In the genomic region with DNA sequence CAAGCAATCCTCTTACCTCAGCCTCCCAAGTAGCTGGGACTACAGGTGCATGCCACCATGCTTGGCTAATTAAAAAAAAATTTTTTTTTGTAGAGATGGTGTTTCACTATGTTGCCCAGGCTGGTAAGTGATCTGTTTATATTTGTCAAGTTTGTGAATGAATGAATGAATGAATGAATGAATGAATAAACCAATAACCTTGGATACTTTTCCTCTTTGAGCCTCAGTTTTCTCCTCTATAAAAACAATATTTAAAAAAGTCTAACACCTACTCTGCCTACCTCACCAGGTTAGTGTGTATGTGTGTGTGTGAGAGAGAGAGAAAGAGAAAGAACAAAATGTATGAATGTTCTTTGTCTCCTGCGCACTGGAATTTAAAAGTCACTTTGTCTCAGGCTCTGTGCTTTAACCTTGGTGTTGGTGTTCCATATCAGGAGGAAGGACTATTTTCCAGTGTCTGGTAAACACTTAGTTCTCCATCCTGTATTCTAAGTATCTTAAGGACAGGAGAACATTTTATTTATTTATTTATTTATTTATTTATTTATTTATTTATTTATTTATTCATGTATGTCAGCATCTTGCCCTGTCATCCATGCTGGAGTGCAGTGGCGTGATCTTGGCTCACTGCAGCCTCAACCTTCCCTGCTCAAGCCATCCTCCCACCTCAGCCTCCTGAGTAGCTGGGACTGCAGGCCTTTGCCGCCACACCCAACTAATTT, we compare ENCODE assay signal across 1 cellular context.
TF ChIP-seq lines count a peak whose summit lies in the region.

No MANE protein-coding gene starts in this region.

TF ChIP-seq in GM12878, 131 proteins besides CTCF, POLR2A, EP300 and RAD21:
- TF ChIP-seq BRCA1 (IDR thresholded peaks at IDR 0.05; ENCODE audit: low read depth, low read length), result no peak
- no peak for TF ChIP-seq RBBP5 (conservative IDR thresholded peaks at IDR 0.05)
- TF ChIP-seq, protein P1, sequence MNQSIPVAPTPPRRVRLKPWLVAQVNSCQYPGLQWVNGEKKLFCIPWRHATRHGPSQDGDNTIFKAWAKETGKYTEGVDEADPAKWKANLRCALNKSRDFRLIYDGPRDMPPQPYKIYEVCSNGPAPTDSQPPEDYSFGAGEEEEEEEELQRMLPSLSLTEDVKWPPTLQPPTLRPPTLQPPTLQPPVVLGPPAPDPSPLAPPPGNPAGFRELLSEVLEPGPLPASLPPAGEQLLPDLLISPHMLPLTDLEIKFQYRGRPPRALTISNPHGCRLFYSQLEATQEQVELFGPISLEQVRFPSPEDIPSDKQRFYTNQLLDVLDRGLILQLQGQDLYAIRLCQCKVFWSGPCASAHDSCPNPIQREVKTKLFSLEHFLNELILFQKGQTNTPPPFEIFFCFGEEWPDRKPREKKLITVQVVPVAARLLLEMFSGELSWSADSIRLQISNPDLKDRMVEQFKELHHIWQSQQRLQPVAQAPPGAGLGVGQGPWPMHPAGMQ (IDR thresholded peaks at IDR 0.05; ENCODE audit: borderline replicate concordance), result no peak
- peak; percentile 93 for TF ChIP-seq ZNF24 (IDR thresholded peaks at IDR 0.05)
